10 cellular contexts compared by ENCODE assay signal in genomic region chr2:103788875-103789715, GRCh38.
DNase-seq lines count a peak whose midpoint lies in the region; ATAC-seq and TF ChIP-seq lines count a peak whose summit lies in the region.
"Had no signal": no experiment of that assay in that cellular context is flagged by ENCODE, and none has a peak within 500 bp of the region (broad histone marks: within the 10 kb centered on the region; RNA-seq: fewer than 3 reads in every experiment).

No MANE protein-coding gene starts in this region.

- TF ChIP-seq CTCF in chondrocyte (IDR thresholded peaks at IDR 0.05) (no peak), vagina (IDR thresholded peaks at IDR 0.05) (no peak)

- no peak overlapping the region for H3K4me3 ChIP-seq in vagina
- H3K4me3 ChIP-seq: SJSA1 had no signal

- no peak overlapping the region for H3K4me3 Mint-ChIP-seq in chondrocyte (ENCODE audit: unreplicated experiment)

- peak overlapping the region; percentile 76 for H3K27ac Mint-ChIP-seq in chondrocyte (ENCODE audit: unreplicated experiment)

- intact Hi-C loops in vagina (cut with DNase I): no loop called here

- H3K36me3 Mint-ChIP-seq in chondrocyte (ENCODE audit: low read depth): no peaks in the 10 kb centered on the region

- DNase-seq in DMS 273 (lab: John Stamatoyannopoulos, UW; ENCODE audit: unreplicated experiment) (peak; percentile 88), NCI-H1694 treated with DMSO at 0.1 percent for 48 hours (lab: John Stamatoyannopoulos, UW) (peak; percentile 17), chondrocyte (ENCODE audit: low spot score) (no peak), midbrain (lab: John Stamatoyannopoulos, UW) (peak; percentile 75), vagina (ENCODE audit: extremely low spot score in 2 of 2) (no peak), activated T-cell treated with anti-CD3 and anti-CD28 coated beads for 4 hours (no peak)

- peaks cover 24% of the 10 kb centered on the region for H3K4me1 Mint-ChIP-seq in chondrocyte (ENCODE audit: low read depth)

- no peaks in the 10 kb centered on the region for H3K9me3 Mint-ChIP-seq in chondrocyte (ENCODE audit: low read depth)

- TF ChIP-seq POLR2A in vagina (IDR thresholded peaks at IDR 0.05): no peak

- H3K27me3 Mint-ChIP-seq in chondrocyte (ENCODE audit: low read depth): no peaks in the 10 kb centered on the region

- ATAC-seq in GM18511 (IDR thresholded peaks at IDR 0.05; ENCODE audit: unreplicated experiment) (no peak), HG02678 (IDR thresholded peaks at IDR 0.05; ENCODE audit: unreplicated experiment) (no peak)

- no peaks in the 10 kb centered on the region for H3K36me3 ChIP-seq in vagina
- H3K36me3 ChIP-seq: neutrophil, SJSA1 had no signal

- no peaks in the 10 kb centered on the region for H3K4me1 ChIP-seq in vagina
- H3K4me1 ChIP-seq: SJSA1 had no signal

- H3K27ac ChIP-seq in vagina: no peak overlapping the region
- H3K27ac ChIP-seq: neutrophil, SJSA1 had no signal

- no peaks in the 10 kb centered on the region for H3K9me3 ChIP-seq in vagina
- H3K9me3 ChIP-seq: neutrophil had no signal

- H3K27me3 ChIP-seq in vagina: no peaks in the 10 kb centered on the region
- H3K27me3 ChIP-seq: neutrophil, SJSA1 had no signal

Comparison
In these comparisons a context has a peak if more than half of its experiments do, and no peak if none do; other contexts are left out.
1. DNase-seq: peak in DMS 273 (single experiment), NCI-H1694 treated with DMSO at 0.1 percent for 48 hours (single experiment) and midbrain (single experiment); none in chondrocyte (single experiment), vagina (0 of 2) and activated T-cell treated with anti-CD3 and anti-CD28 coated beads for 4 hours (single experiment).